ENCODE assay signal across 8 cellular contexts in genomic region chr3:131033480-131034080, GRCh38. TPM values are rescaled to one million over a fixed set of nuclear protein-coding genes. Genes with fewer than 3 reads are reported as not detected.
DNase-seq lines count a peak whose midpoint lies in the region; ATAC-seq and TF ChIP-seq lines count a peak whose summit lies in the region.

No MANE protein-coding gene starts in this region.

- peaks cover 3% of the 10 kb centered on the region for H3K4me1 Mint-ChIP-seq in activated CD8-positive, alpha-beta memory T cell treated with anti-CD3 and anti-CD28 coated beads, Interleukin-2, amount 10 ng/mL, durations not matched to agents 7 days and 5 days

- intact Hi-C loops in breast epithelium (cut with DNase I; ENCODE audit: low total_unique reads), result no loop called here

- H3K9me3 Mint-ChIP-seq in activated CD8-positive, alpha-beta memory T cell treated with anti-CD3 and anti-CD28 coated beads, Interleukin-2, amount 10 ng/mL, durations not matched to agents 7 days and 5 days (ENCODE audit: low read depth), result no peaks in the 10 kb centered on the region

- DNase-seq in activated CD8-positive, alpha-beta memory T cell treated with anti-CD3 and anti-CD28 coated beads, Interleukin-2, amount 10 ng/mL, durations not matched to agents 7 days and 5 days, result no peak
- DNase-seq in activated CD8-positive, alpha-beta memory T cell treated with anti-CD3 and anti-CD28 coated beads for 24 hours, result no peak
- DNase-seq in NCI-H774 (lab: John Stamatoyannopoulos, UW) (peak; percentile 30), breast epithelium (ENCODE audit: low spot score in 2 of 2) (no peak), medulla oblongata (ENCODE audit: extremely low spot score) (peak; percentile 77), islet precursor cell (no peak)

- H3K36me3 ChIP-seq in breast epithelium, result no peaks in the 10 kb centered on the region

- no peaks in the 10 kb centered on the region for H3K27me3 Mint-ChIP-seq in activated CD8-positive, alpha-beta memory T cell treated with anti-CD3 and anti-CD28 coated beads, Interleukin-2, amount 10 ng/mL, durations not matched to agents 7 days and 5 days

- no peak overlapping the region for H3K4me3 Mint-ChIP-seq in activated CD8-positive, alpha-beta memory T cell treated with anti-CD3 and anti-CD28 coated beads, Interleukin-2, amount 10 ng/mL, durations not matched to agents 7 days and 5 days

- ATAC-seq in activated CD8-positive, alpha-beta memory T cell treated with anti-CD3 and anti-CD28 coated beads, Interleukin-2, amount 10 ng/mL, durations not matched to agents 7 days and 5 days, result peak; percentile 70
- ATAC-seq in HG02759 (IDR thresholded peaks at IDR 0.05; ENCODE audit: unreplicated experiment) (peak; percentile 57), GM19324 (IDR thresholded peaks at IDR 0.05; ENCODE audit: low FRiP score, unreplicated experiment) (no peak)

- no peak for TF ChIP-seq POLR2A in breast epithelium (IDR thresholded peaks at IDR 0.05)

- H3K9me3 ChIP-seq in breast epithelium, result no peaks in the 10 kb centered on the region

- no peaks in the 10 kb centered on the region for H3K36me3 Mint-ChIP-seq in activated CD8-positive, alpha-beta memory T cell treated with anti-CD3 and anti-CD28 coated beads, Interleukin-2, amount 10 ng/mL, durations not matched to agents 7 days and 5 days

- peak in 2 of 3 donors; percentile 32 to 33 for TF ChIP-seq CTCF in breast epithelium (IDR thresholded peaks at IDR 0.05)

- CTCF ChIA-PET in activated CD8-positive, alpha-beta memory T cell treated with anti-CD3 and anti-CD28 coated beads, Interleukin-2, amount 10 ng/mL, durations not matched to agents 7 days and 5 days (lab: Charles Lee), result interaction anchor here (0.6 to 2.2 kb wide), 10 partner anchors 9 to 468 kb away, joined by 3 to 11 read pairs (median 3); partner anchors contain the start of gene NUDT16

- no peaks in the 10 kb centered on the region for H3K4me1 ChIP-seq in breast epithelium

- H3K27ac ChIP-seq in breast epithelium, result no peak overlapping the region

- H3K27me3 ChIP-seq in breast epithelium, result no peaks in the 10 kb centered on the region

- H3K27ac Mint-ChIP-seq in activated CD8-positive, alpha-beta memory T cell treated with anti-CD3 and anti-CD28 coated beads, Interleukin-2, amount 10 ng/mL, durations not matched to agents 7 days and 5 days, result no peak overlapping the region

- no peak overlapping the region for H3K4me3 ChIP-seq in breast epithelium

RNA-seq across cellular contexts. Expression of gene NEK11, which starts 6.9 kb away (rescaled TPM):
- total RNA-seq in activated CD8-positive, alpha-beta memory T cell treated with anti-CD3 and anti-CD28 coated beads, Interleukin-2, amount 10 ng/mL, durations not matched to agents 7 days and 5 days, result 1 to 10 TPM in 1 of 2 experiments, under 1 TPM in 1; 0.96 to 1.3 TPM
- total RNA-seq in breast epithelium, result 10 to 100 TPM in 2 of 3 donors, 1 to 10 TPM in 1; 7.4 to 18.3 (median 16.4) TPM

RNA-seq across cellular contexts. Expression of gene ASTE1, which starts 7.0 kb away (rescaled TPM):
- total RNA-seq in activated CD8-positive, alpha-beta memory T cell treated with anti-CD3 and anti-CD28 coated beads, Interleukin-2, amount 10 ng/mL, durations not matched to agents 7 days and 5 days, result 10 to 100 TPM; 10.9 to 14.2 TPM
- 10 to 100 TPM in 1 of 3 donors, 1 to 10 TPM in 2; 6.2 to 10.5 (median 8.0) TPM for total RNA-seq in breast epithelium

Comparison
In these comparisons a context has a peak if more than half of its experiments do, and no peak if none do; other contexts are left out.
1. DNase-seq: peak in NCI-H774 (single experiment) and medulla oblongata (single experiment); none in activated CD8-positive, alpha-beta memory T cell treated with anti-CD3 and anti-CD28 coated beads, Interleukin-2, amount 10 ng/mL, durations not matched to agents 7 days and 5 days (single experiment), activated CD8-positive, alpha-beta memory T cell treated with anti-CD3 and anti-CD28 coated beads for 24 hours (single experiment), breast epithelium (0 of 2) and islet precursor cell (single experiment).